In the genomic region with DNA sequence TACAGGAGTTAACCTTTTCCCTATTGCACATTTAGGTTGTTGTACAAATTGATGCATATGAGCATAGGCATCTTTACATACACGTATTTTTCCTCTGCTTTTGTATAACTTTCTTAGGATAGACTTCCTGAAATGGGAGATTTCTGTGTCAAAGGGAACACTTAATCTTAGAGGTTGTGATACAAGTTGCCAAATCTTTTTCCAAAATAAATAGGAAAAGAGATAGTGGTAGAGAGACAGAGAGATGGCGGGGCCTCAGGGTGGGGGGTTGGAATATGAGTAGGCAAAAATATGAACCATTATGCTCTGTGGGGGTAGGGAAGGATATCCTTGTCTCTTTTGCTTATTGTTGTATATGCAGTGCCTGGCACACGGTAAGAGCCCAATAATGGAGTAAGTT, we compare ENCODE assay signal across 18 cellular contexts.
DNase-seq lines count a peak whose midpoint lies in the region; ATAC-seq and TF ChIP-seq lines count a peak whose summit lies in the region.
"Had no signal": no experiment of that assay in that cellular context is flagged by ENCODE, and none has a peak within 500 bp of the region (broad histone marks: within the 10 kb centered on the region; RNA-seq: fewer than 3 reads in every experiment).

No MANE protein-coding gene starts in this region.

- WGBS in heart left ventricle, 4 donors: 52 to 63% (median 60%) methylated on average over 3 of the region's 3 CpGs

- no peaks in the 10 kb centered on the region for H3K36me3 Mint-ChIP-seq in activated CD8-positive, alpha-beta memory T cell treated with anti-CD3 and anti-CD28 coated beads, Interleukin-2, amount 10 ng/mL, durations not matched to agents 7 days and 5 days
- H3K36me3 Mint-ChIP-seq in brain (no peaks in the 10 kb centered on the region), MCF 10A (ENCODE audit: insufficient read depth, unreplicated experiment) (no peaks in the 10 kb centered on the region)
- H3K36me3 Mint-ChIP-seq: CD4-positive, CD25-positive, alpha-beta regulatory T cell had no signal

- H3K27me3 Mint-ChIP-seq in activated CD8-positive, alpha-beta memory T cell treated with anti-CD3 and anti-CD28 coated beads, Interleukin-2, amount 10 ng/mL, durations not matched to agents 7 days and 5 days: peaks cover 50% of the 10 kb centered on the region
- H3K27me3 Mint-ChIP-seq in brain (peaks cover 9% of the 10 kb centered on the region), MCF 10A (ENCODE audit: insufficient read depth, unreplicated experiment) (no peaks in the 10 kb centered on the region)

- no peaks in the 10 kb centered on the region for H3K36me3 ChIP-seq in heart left ventricle

- H3K27me3 ChIP-seq in heart left ventricle: no peaks in the 10 kb centered on the region

- POLR2A ChIA-PET in MCF 10A (lab: Yijun Ruan, JAX): interaction anchor here (1.2 kb wide), 1 partner anchor 77 kb away, joined by 3 read pairs; no protein-coding TSS in a partner anchor

- H3K4me3 ChIP-seq in heart left ventricle: no peak overlapping the region
- H3K4me3 ChIP-seq: SK-N-MC had no signal

- no peak for ATAC-seq in activated CD8-positive, alpha-beta memory T cell treated with anti-CD3 and anti-CD28 coated beads, Interleukin-2, amount 10 ng/mL, durations not matched to agents 7 days and 5 days
- peak in 1 of 4 donors; percentile 53 for ATAC-seq in heart left ventricle
- ATAC-seq in sciatic nerve: peak; percentile 7
- no peak for ATAC-seq in GM19328 (IDR thresholded peaks at IDR 0.05; ENCODE audit: unreplicated experiment)
- ATAC-seq: HepG2 had no signal

- no peak for TF ChIP-seq POLR2A in heart left ventricle (IDR thresholded peaks at IDR 0.05)

- no peak overlapping the region for H3K4me3 Mint-ChIP-seq in activated CD8-positive, alpha-beta memory T cell treated with anti-CD3 and anti-CD28 coated beads, Interleukin-2, amount 10 ng/mL, durations not matched to agents 7 days and 5 days
- H3K4me3 Mint-ChIP-seq in brain (peak overlapping the region in 1 of 5 experiments; percentile 38), MCF 10A (ENCODE audit: unreplicated experiment) (no peak overlapping the region)
- H3K4me3 Mint-ChIP-seq: CD4-positive, CD25-positive, alpha-beta regulatory T cell had no signal

- CTCF ChIA-PET in activated CD8-positive, alpha-beta memory T cell treated with anti-CD3 and anti-CD28 coated beads, Interleukin-2, amount 10 ng/mL, durations not matched to agents 7 days and 5 days (lab: Charles Lee): no interaction called here
- CTCF ChIA-PET in MCF 10A (lab: Yijun Ruan, JAX): no interaction called here

- no peaks in the 10 kb centered on the region for H3K4me1 Mint-ChIP-seq in activated CD8-positive, alpha-beta memory T cell treated with anti-CD3 and anti-CD28 coated beads, Interleukin-2, amount 10 ng/mL, durations not matched to agents 7 days and 5 days
- peaks cover 33% of the 10 kb centered on the region for H3K4me1 Mint-ChIP-seq in brain
- H3K4me1 Mint-ChIP-seq in MCF 10A (ENCODE audit: insufficient read depth, unreplicated experiment): peaks cover 16% of the 10 kb centered on the region

- H3K9me3 ChIP-seq in heart left ventricle: no peaks in the 10 kb centered on the region

- BruUV-seq in MCF 10A (replicated peaks; lab: Mats Ljungman, UMichigan): no TSS peak

- intact Hi-C loops in heart left ventricle (cut with DNase I) (no loop called here), sciatic nerve (cut with DNase I) (no loop called here), MCF 10A (cut with micrococcal nuclease) (no loop called here)

- no peak for DNase-seq in activated CD8-positive, alpha-beta memory T cell treated with anti-CD3 and anti-CD28 coated beads, Interleukin-2, amount 10 ng/mL, durations not matched to agents 7 days and 5 days
- DNase-seq in activated CD8-positive, alpha-beta memory T cell treated with anti-CD3 and anti-CD28 coated beads, Interleukin-2, amount 50 U/mL, for 4 hours: no peak
- DNase-seq in heart left ventricle (no peak), sciatic nerve (ENCODE audit: low spot score) (no peak), NCI-H226 (no peak), MCF 10A (ENCODE audit: unreplicated experiment) (no peak)
- DNase-seq: CD4-positive, CD25-positive, alpha-beta regulatory T cell; DND-41; GDM1; MM.1S; NCI-H1105; NCI-H187; NK-92 treated with Interleukin-12 subunit alpha and Interleukin-12 subunit beta, amount 100 ng/mL, for 24 hours; OCI-M1 had no signal

- H3K9me3 Mint-ChIP-seq in activated CD8-positive, alpha-beta memory T cell treated with anti-CD3 and anti-CD28 coated beads, Interleukin-2, amount 10 ng/mL, durations not matched to agents 7 days and 5 days (ENCODE audit: low read depth): no peaks in the 10 kb centered on the region
- peaks cover 0 to 3% (median 0%) of the 10 kb centered on the region in 5 experiments for H3K9me3 Mint-ChIP-seq in brain
- H3K9me3 Mint-ChIP-seq in MCF 10A (ENCODE audit: unreplicated experiment): no peaks in the 10 kb centered on the region

- TF ChIP-seq CTCF in brain (conservative IDR thresholded peaks at IDR 0.05) (no peak), heart left ventricle (IDR thresholded peaks at IDR 0.05) (no peak), MCF 10A (IDR thresholded peaks at IDR 0.05; ENCODE audit: unreplicated experiment) (no peak)

- peak overlapping the region; percentile 36 for H3K27ac Mint-ChIP-seq in activated CD8-positive, alpha-beta memory T cell treated with anti-CD3 and anti-CD28 coated beads, Interleukin-2, amount 10 ng/mL, durations not matched to agents 7 days and 5 days
- peak overlapping the region in 3 of 5 experiments; percentile 20 to 83 (median 33) for H3K27ac Mint-ChIP-seq in brain
- H3K27ac Mint-ChIP-seq in MCF 10A (ENCODE audit: low read depth, unreplicated experiment): no peak overlapping the region
- H3K27ac Mint-ChIP-seq: CD4-positive, CD25-positive, alpha-beta regulatory T cell had no signal

- H3K27ac ChIP-seq in heart left ventricle: peak overlapping the region in 7 of 12 donors; percentile 2 to 47 (median 33)
- H3K27ac ChIP-seq: SK-N-MC had no signal

- peaks cover 3 to 39% (median 13%) of the 10 kb centered on the region in 12 donors for H3K4me1 ChIP-seq in heart left ventricle
